ENCODE assay signal across 9 cellular contexts in genomic region chr2:42961385-42961800, GRCh38.
A peak's percentile ranks its signal among the peaks of the same experiment; 100 is the strongest.
DNase-seq lines count a peak whose midpoint lies in the region; ATAC-seq and TF ChIP-seq lines count a peak whose summit lies in the region.
"Had no signal": no experiment of that assay in that cellular context is flagged by ENCODE, and none has a peak within 500 bp of the region (broad histone marks: within the 10 kb centered on the region; RNA-seq: fewer than 3 reads in every experiment).

No MANE protein-coding gene starts in this region.

- H3K27ac ChIP-seq in KOPT-K1 (ENCODE audit: low read depth, low read length, poor library complexity, severe bottlenecking) (peak overlapping the region; percentile 44), body of pancreas (peak overlapping the region in 2 of 4 donors; percentile 57 to 61), lung (ENCODE audit: low read depth in 1 of 2, low read length in 1 of 2) (peak overlapping the region in 1 of 2 donors; percentile 55), spleen (peak overlapping the region in 6 of 8 donors; percentile 26 to 50 (median 42))

- no peaks in the 10 kb centered on the region for H3K27me3 ChIP-seq in body of pancreas
- no peaks in the 10 kb centered on the region for H3K27me3 ChIP-seq in lung (ENCODE audit: control insufficient read depth, insufficient read depth)
- peaks cover 0 to 8% (median 0%) of the 10 kb centered on the region in 7 donors for H3K27me3 ChIP-seq in spleen (replicated peaks in 1 of 7)

- DNase-seq in body of pancreas (peak in 1 of 4 donors; percentile 52), lung (ENCODE audit: low spot score) (peak; percentile 59), spleen (no peak), T-helper 1 cell (no peak), dedifferentiated amniotic fluid mesenchymal stem cell (ENCODE audit: extremely low spot score) (no peak), NCI-H345 treated with DMSO at 0.1 percent for 48 hours (lab: John Stamatoyannopoulos, UW; ENCODE audit: unreplicated experiment) (no peak), NCI-H526 treated with DMSO at 0.1 percent for 48 hours (lab: John Stamatoyannopoulos, UW) (no peak)
- DNase-seq: DMS79 treated with DMSO at 0.1 percent for 48 hours had no signal

- no peak overlapping the region for H3K4me3 ChIP-seq in body of pancreas
- H3K4me3 ChIP-seq in lung = no peak overlapping the region
- no peak overlapping the region for H3K4me3 ChIP-seq in spleen

- TF ChIP-seq POLR2A in body of pancreas (IDR thresholded peaks at IDR 0.05) (no peak), spleen (IDR thresholded peaks at IDR 0.05) (no peak)

- intact Hi-C loops in body of pancreas (cut with DNase I) = no loop called here
- intact Hi-C loops in spleen (cut with DNase I; ENCODE audit: low total_unique reads) = no loop called here

- TF ChIP-seq CTCF in body of pancreas (IDR thresholded peaks at IDR 0.05) (no peak), lung (IDR thresholded peaks at IDR 0.05; ENCODE audit: control extremely low read depth, extremely low read depth) (no peak), spleen (IDR thresholded peaks at IDR 0.05 in 8 of 11, conservative IDR thresholded peaks at IDR 0.05 in 3 of 11) (no peak)

- H3K9me3 ChIP-seq in KOPT-K1 (ENCODE audit: insufficient read depth, low read length, poor library complexity, severe bottlenecking) = no peaks in the 10 kb centered on the region
- H3K9me3 ChIP-seq in body of pancreas = no peaks in the 10 kb centered on the region
- no peaks in the 10 kb centered on the region for H3K9me3 ChIP-seq in lung (ENCODE audit: control insufficient read depth in 2 of 2, insufficient read depth in 1 of 2, low read length in 1 of 2)
- no peaks in the 10 kb centered on the region for H3K9me3 ChIP-seq in spleen

- WGBS in body of pancreas, 2 donors = 55 to 82% methylated on average over 14 of the region's 14 CpGs
- WGBS in lung, 2 donors = 19 to 42% methylated on average over 14 of the region's 14 CpGs
- WGBS in spleen, 5 donors = 17 to 34% (median 23%) methylated on average over 14 of the region's 14 CpGs

- no peaks in the 10 kb centered on the region for H3K36me3 ChIP-seq in KOPT-K1 (ENCODE audit: insufficient read depth, low read length)
- no peaks in the 10 kb centered on the region for H3K36me3 ChIP-seq in body of pancreas (replicated peaks in 1 of 2; ENCODE audit: insufficient read depth in 1 of 2, low read depth in 2 of 2)
- no peaks in the 10 kb centered on the region for H3K36me3 ChIP-seq in lung (ENCODE audit: control insufficient read depth in 2 of 2, insufficient read depth in 2 of 2, low read length in 2 of 2)
- no peaks in the 10 kb centered on the region for H3K36me3 ChIP-seq in spleen

- ATAC-seq in body of pancreas = peak; percentile 22
- peak; percentile 10 for ATAC-seq in lung (ENCODE audit: insufficient read depth, low FRiP score)

- peaks cover 20% of the 10 kb centered on the region for H3K4me1 ChIP-seq in body of pancreas
- H3K4me1 ChIP-seq in lung (ENCODE audit: control insufficient read depth in 2 of 2, insufficient read depth in 2 of 2, low read length in 2 of 2) = peaks cover 0 to 20% of the 10 kb centered on the region in 2 donors
- peaks cover 17 to 64% (median 45%) of the 10 kb centered on the region in 6 donors for H3K4me1 ChIP-seq in spleen
